Comparison of ENCODE assay signal across 22 cellular contexts in genomic region chr3:27869152-27869551, GRCh38.
"Had no signal": no experiment of that assay in that cellular context is flagged by ENCODE, and none has a peak within 500 bp of the region (broad histone marks: within the 10 kb centered on the region; RNA-seq: fewer than 3 reads in every experiment).

No MANE protein-coding gene starts in this region.

- H3K27me3 Mint-ChIP-seq: progenitor cell of endocrine pancreas; stimulated activated naive CD8-positive, alpha-beta T cell treated with anti-CD3 and anti-CD28 coated beads, Interleukin-15, Interleukin-2, amounts not matched to agents 100 ng/mL and 50 ng/mL, for 24 hours had no signal

- H3K36me3 Mint-ChIP-seq: stimulated activated effector memory CD8-positive, alpha-beta T cell treated with anti-CD3 and anti-CD28 coated beads, Interleukin-12 subunit alpha, Interleukin-12 subunit beta, amount 100 ng/mL, for 72 hours had no signal

- ATAC-seq: naive thymus-derived CD4-positive, alpha-beta T cell; psoas muscle; right cardiac atrium; sciatic nerve; stimulated activated effector memory CD8-positive, alpha-beta T cell treated with anti-CD3 and anti-CD28 coated beads, Interleukin-12 subunit alpha, Interleukin-12 subunit beta, amount 100 ng/mL, for 72 hours; stimulated activated naive B cell treated with anti-CD40 and anti-IgM and Interleukin-4, amounts not matched to agents 10 μg/mL and 1 μg/mL and 100 μg/mL, for 72 hours had no signal

- DNase-seq: naive thymus-derived CD4-positive, alpha-beta T cell; occipital lobe; ovary; posterior cingulate gyrus; psoas muscle; right cardiac atrium; spleen; stimulated activated CD4-positive, alpha-beta T cell treated with anti-CD3 and anti-CD28 coated beads, Interleukin-12 subunit alpha, Interleukin-12 subunit beta, amount 100 ng/mL, for 4 hours; stimulated activated CD4-positive, alpha-beta T cell treated with anti-CD3 and anti-CD28 coated beads, Interleukin-1b, Interleukin-23, amount 100 ng/mL, for 48 hours; stimulated activated CD4-positive, alpha-beta T cell treated with anti-CD3 and anti-CD28 coated beads, Interleukin-4, amount 100 ng/mL, for 1 hour; stimulated activated naive B cell treated with anti-CD40 and anti-IgM and Interleukin-4, amounts not matched to agents 10 μg/mL and 1 μg/mL and 100 μg/mL, for 72 hours; stimulated activated naive CD4-positive, alpha-beta T cell treated with Interleukin-2 at 50 U/mL for 16 hours; stomach; thyroid gland; trophoblast cell; upper lobe of left lung had no signal

- H3K4me3 Mint-ChIP-seq: naive thymus-derived CD4-positive, alpha-beta T cell; nephron; neural progenitor cell; stimulated activated effector memory CD8-positive, alpha-beta T cell treated with anti-CD3 and anti-CD28 coated beads, Interleukin-12 subunit alpha, Interleukin-12 subunit beta, amount 100 ng/mL, for 72 hours; stimulated activated naive B cell treated with anti-CD40 and anti-IgM and Interleukin-4, amounts not matched to agents 10 μg/mL and 1 μg/mL and 100 μg/mL, for 72 hours; stimulated activated naive CD8-positive, alpha-beta T cell treated with anti-CD3 and anti-CD28 coated beads, Interleukin-15, Interleukin-2, amounts not matched to agents 100 ng/mL and 50 ng/mL, for 24 hours had no signal

- H3K27ac Mint-ChIP-seq: nephron; neural progenitor cell; progenitor cell of endocrine pancreas; stimulated activated effector memory CD8-positive, alpha-beta T cell treated with anti-CD3 and anti-CD28 coated beads, Interleukin-12 subunit alpha, Interleukin-12 subunit beta, amount 100 ng/mL, for 72 hours; stimulated activated naive B cell treated with anti-CD40 and anti-IgM and Interleukin-4, amounts not matched to agents 10 μg/mL and 1 μg/mL and 100 μg/mL, for 72 hours; stimulated activated naive CD8-positive, alpha-beta T cell treated with anti-CD3 and anti-CD28 coated beads, Interleukin-15, Interleukin-2, amounts not matched to agents 100 ng/mL and 50 ng/mL, for 24 hours had no signal

- H3K4me1 Mint-ChIP-seq: nephron; neural progenitor cell; stimulated activated naive B cell treated with anti-CD40 and anti-IgM and Interleukin-4, amounts not matched to agents 10 μg/mL and 1 μg/mL and 100 μg/mL, for 72 hours had no signal
